Comparison of ENCODE assay signal across 1 cellular context in genomic region chr2:220509921-220510320, GRCh38.
TF ChIP-seq lines count a peak whose summit lies in the region.

No MANE protein-coding gene starts in this region.

TF ChIP-seq in IMR-90, 13 proteins besides CTCF, POLR2A, EP300 and RAD21 (continued from another document):
- TF ChIP-seq, protein P1, sequence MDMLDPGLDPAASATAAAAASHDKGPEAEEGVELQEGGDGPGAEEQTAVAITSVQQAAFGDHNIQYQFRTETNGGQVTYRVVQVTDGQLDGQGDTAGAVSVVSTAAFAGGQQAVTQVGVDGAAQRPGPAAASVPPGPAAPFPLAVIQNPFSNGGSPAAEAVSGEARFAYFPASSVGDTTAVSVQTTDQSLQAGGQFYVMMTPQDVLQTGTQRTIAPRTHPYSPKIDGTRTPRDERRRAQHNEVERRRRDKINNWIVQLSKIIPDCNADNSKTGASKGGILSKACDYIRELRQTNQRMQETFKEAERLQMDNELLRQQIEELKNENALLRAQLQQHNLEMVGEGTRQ (IDR thresholded peaks at IDR 0.05; ENCODE audit: low read depth, low read length): no peak
- no peak for TF ChIP-seq MAFK (IDR thresholded peaks at IDR 0.05; ENCODE audit: low read depth, low read length)
- no peak for TF ChIP-seq MXI1 (IDR thresholded peaks at IDR 0.05; ENCODE audit: borderline replicate concordance, low read depth, low read length)
- TF ChIP-seq MAZ (IDR thresholded peaks at IDR 0.05; ENCODE audit: borderline replicate concordance, low read depth, low read length): no peak
TF ChIP-seq in IMR-90: peak in this region for 0.
